Comparison of ENCODE assay signal across 14 cellular contexts in the genomic region with DNA sequence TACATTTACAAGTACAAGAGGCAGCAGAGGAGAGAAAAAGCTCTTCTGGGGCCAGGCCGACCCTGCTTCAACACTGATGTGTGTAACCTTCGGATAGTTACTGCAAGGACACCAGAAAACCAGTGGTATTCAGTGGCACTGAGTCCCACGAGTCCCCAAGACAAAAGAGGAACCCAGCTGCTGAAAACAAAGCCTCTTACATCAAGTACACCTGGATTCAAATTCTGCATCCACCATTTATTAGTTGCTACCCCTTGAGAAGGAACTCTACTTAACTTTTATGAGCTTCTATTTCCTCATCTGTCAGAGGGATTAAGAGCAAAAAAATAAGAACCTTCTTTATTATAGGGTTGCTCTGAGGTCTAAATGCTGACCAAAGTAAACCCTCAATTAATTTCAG.
"Had no signal": no experiment of that assay in that cellular context is flagged by ENCODE, and none has a peak within 500 bp of the region (broad histone marks: within the 10 kb centered on the region; RNA-seq: fewer than 3 reads in every experiment).

No MANE protein-coding gene starts in this region.

- DNase-seq: activated CD4-positive, CD25-positive, alpha-beta regulatory T cell; activated CD8-positive, alpha-beta memory T cell treated with anti-CD3 and anti-CD28 coated beads, Interleukin-2, amount 50 U/mL, for 48 hours; activated naive CD4-positive, alpha-beta T cell treated with Interleukin-2 at 50 U/mL for 16 hours; adrenal gland; colonic mucosa; left colon; stimulated activated CD4-positive, alpha-beta T cell treated with anti-CD3 and anti-CD28 coated beads, Interleukin-1b, Interleukin-23, amount 100 ng/mL, for 48 hours; stomach; testis; upper lobe of left lung had no signal

- H3K4me1 ChIP-seq: colonic mucosa had no signal

- H3K36me3 ChIP-seq: colonic mucosa had no signal

- H3K27ac Mint-ChIP-seq: T-helper 2 cell treated with Interferon-gamma antibody and Interleukin-4, amounts not matched to agents 5 μg/mL and 100 μg/mL, for 36 hours had no signal

- H3K9me3 Mint-ChIP-seq: neural crest cell; T-helper 2 cell treated with Interferon-gamma antibody and Interleukin-4, amounts not matched to agents 5 μg/mL and 100 μg/mL, for 36 hours had no signal

- H3K4me3 Mint-ChIP-seq: neural crest cell; T-helper 2 cell treated with Interferon-gamma antibody and Interleukin-4, amounts not matched to agents 5 μg/mL and 100 μg/mL, for 36 hours had no signal

- H3K27ac ChIP-seq: adrenal gland, colonic mucosa, stomach, testis, upper lobe of left lung had no signal

- H3K9me3 ChIP-seq: adrenal gland, colonic mucosa, stomach, testis, upper lobe of left lung had no signal

- H3K4me3 ChIP-seq: adrenal gland, colonic mucosa, stomach, testis, upper lobe of left lung had no signal

- ATAC-seq: esophagus mucosa, left colon, sciatic nerve had no signal

- H3K27me3 ChIP-seq: adrenal gland, colonic mucosa, stomach, testis, upper lobe of left lung had no signal
